Comparison of ENCODE assay signal across 34 cellular contexts in genomic region chr18:8866679-8867078, GRCh38.
"Had no signal": no experiment of that assay in that cellular context is flagged by ENCODE, and none has a peak within 500 bp of the region (broad histone marks: within the 10 kb centered on the region; RNA-seq: fewer than 3 reads in every experiment).

No MANE protein-coding gene starts in this region.

- ATAC-seq: activated CD8-positive, alpha-beta T cell treated with anti-CD3 and anti-CD28 coated beads for 36 hours; activated naive CD4-positive, alpha-beta T cell treated with anti-CD3 and anti-CD28 coated beads, Interleukin-2, amount 50 U/mL, for 72 hours; activated T-cell treated with anti-CD3 and anti-CD28 coated beads, Interleukin-2, amount 50 U/mL, for 4 hours; activated T-cell treated with anti-CD3 and anti-CD28 coated beads, Interleukin-2, amount 50 U/mL, for 72 hours; activated T-helper 17 cell treated with anti-CD3 and anti-CD28 coated beads, Interleukin-2, amount 50 U/mL, for 72 hours; body of pancreas had no signal

- FAIRE-seq: astrocyte, TTC549 had no signal

- H3K4me3 ChIP-seq: adrenal gland, body of pancreas, breast epithelium had no signal

- H3K27me3 ChIP-seq: adrenal gland, body of pancreas, brain microvascular endothelial cell, breast epithelium had no signal

- H3K9me3 ChIP-seq: adrenal gland, body of pancreas, breast epithelium had no signal

- H3K27ac ChIP-seq: adrenal gland, body of pancreas, brain microvascular endothelial cell, breast epithelium, VCaP had no signal

- DNase-seq: activated B cell treated with CpG ODN at 0.5 μM for 24 hours; activated CD4-positive, alpha-beta memory T cell treated with anti-CD3 and anti-CD28 coated beads for 36 hours; activated CD4-positive, alpha-beta T cell treated with anti-CD3 and anti-CD28 coated beads for 4 hours; activated CD4-positive, alpha-beta T cell treated with anti-CD3 and anti-CD28 coated beads, Interleukin-2, amount 10 ng/mL, durations not matched to agents 24 days and 14 days; activated CD4-positive, alpha-beta T cell treated with anti-CD3 and anti-CD28 coated beads, Interleukin-2, amount 50 U/mL, for 1 hour; activated CD4-positive, alpha-beta T cell treated with anti-CD3 and anti-CD28 coated beads, Interleukin-2, amount 50 U/mL, for 4 hours; activated CD4-positive, CD25-positive, alpha-beta regulatory T cell treated with anti-CD3 and anti-CD28 coated beads, Interleukin-2, amount 50 U/mL, for 72 hours; activated CD8-positive, alpha-beta memory T cell treated with anti-CD3 and anti-CD28 coated beads, Interleukin-2, amount 50 U/mL, for 4 hours; activated CD8-positive, alpha-beta T cell treated with anti-CD3 and anti-CD28 coated beads for 36 hours; activated effector memory CD4-positive, alpha-beta T cell treated with anti-CD3 and anti-CD28 coated beads, Interleukin-2, amount 50 U/mL, for 16 hours; activated gamma-delta T cell treated with Interleukin-2 at 50 U/mL for 16 hours; activated naive CD4-positive, alpha-beta T cell; activated naive CD4-positive, alpha-beta T cell treated with anti-CD3 and anti-CD28 coated beads for 36 hours; activated naive CD4-positive, alpha-beta T cell treated with anti-CD3 and anti-CD28 coated beads, Interleukin-2, amount 50 U/mL, for 16 hours; activated naive CD8-positive, alpha-beta T cell treated with anti-CD3 and anti-CD28 coated beads for 36 hours; activated T-cell treated with anti-CD3 and anti-CD28 coated beads for 4 hours; activated T-cell treated with anti-CD3 and anti-CD28 coated beads, Interleukin-2, amount 50 U/mL, for 1 hour; activated T-cell treated with anti-CD3 and anti-CD28 coated beads, Interleukin-2, amount 50 U/mL, for 4 hours; activated T-cell treated with anti-CD3 and anti-CD28 coated beads, Interleukin-2, amount 50 U/mL, for 72 hours; adrenal gland; amniotic stem cell; aorta; body of pancreas; brain microvascular endothelial cell; central memory CD4-positive, alpha-beta T cell; T-helper 1 cell; T-helper 2 cell; T-helper 9 cell had no signal

- H3K36me3 ChIP-seq: adrenal gland, brain microvascular endothelial cell, breast epithelium had no signal

- H3K4me1 ChIP-seq: adrenal gland, body of pancreas, breast epithelium had no signal
